In the genomic region with DNA sequence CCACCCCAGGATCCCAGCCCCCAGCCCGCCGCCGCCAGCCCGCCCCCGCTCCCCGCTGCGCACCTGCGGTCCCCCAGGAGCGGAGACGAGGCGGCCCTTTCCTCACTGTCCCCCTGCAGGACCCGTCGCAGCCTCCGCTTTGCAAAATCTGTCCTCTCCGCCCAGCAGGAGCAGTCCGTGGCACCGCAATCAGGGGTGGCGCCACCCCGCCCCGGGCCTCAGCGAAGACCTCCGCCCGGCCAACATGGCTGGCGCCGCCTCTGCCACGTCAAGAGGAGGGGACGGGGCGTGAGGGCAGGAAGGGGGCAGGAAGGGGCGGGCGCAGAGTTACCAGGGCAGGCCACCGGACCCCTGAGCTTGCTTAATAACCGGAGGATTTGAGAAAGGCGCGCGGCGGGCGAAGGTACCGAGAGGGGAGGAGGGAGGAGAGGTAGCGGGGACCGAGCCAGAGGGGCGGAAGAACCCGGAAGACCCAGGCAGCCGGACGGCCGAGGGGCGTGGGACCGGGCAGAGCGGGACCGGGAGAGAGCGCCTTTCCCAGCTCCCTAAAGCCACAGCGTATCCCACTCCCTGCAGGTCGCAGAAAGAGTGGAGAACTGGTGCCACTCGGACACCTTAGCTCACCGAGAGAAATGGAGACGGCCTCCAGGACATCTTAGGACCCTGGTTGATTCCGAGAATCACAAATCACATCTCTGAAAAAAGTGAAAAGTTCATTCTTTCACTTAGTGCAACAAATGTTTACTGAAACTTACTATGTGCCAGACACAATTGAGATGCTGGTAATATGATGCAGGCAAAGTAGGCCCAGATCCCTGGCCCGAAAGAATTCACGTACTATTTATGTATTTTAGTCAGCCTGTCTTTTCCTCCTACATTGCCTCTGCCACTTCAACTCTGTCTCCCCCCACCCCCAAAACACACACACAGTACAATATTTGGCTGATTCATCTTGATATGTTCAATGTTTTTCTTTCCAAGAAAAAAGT, we compare ENCODE assay signal across 8 cellular contexts. TPM values are rescaled to one million over a fixed set of nuclear protein-coding genes. Genes with fewer than 3 reads are reported as not detected.
DNase-seq lines count a peak whose midpoint lies in the region; ATAC-seq and TF ChIP-seq lines count a peak whose summit lies in the region.

A gene (minus strand): TSS at position 267 of the 989 bp plus-strand sequence. CDS start 7,117 bp downstream, outside the sequence.

- H3F3A ChIP-seq in PC-9 (ENCODE audit: insufficient read depth, low read depth): peaks cover 13% of the 10 kb centered on the region

- H3K79me2 ChIP-seq in PC-9 (ENCODE audit: low read depth): peaks cover 39% of the 10 kb centered on the region

- H3K9me3 Mint-ChIP-seq in activated T-cell treated with anti-CD3 and anti-CD28 coated beads, Interleukin-2, amount 50 U/mL, for 4 hours: no peaks in the 10 kb centered on the region

- intact Hi-C loops in PC-9 (cut with micrococcal nuclease; ENCODE audit: unreplicated experiment) (loop anchor here (2.0 to 10.0 kb wide), 2 partner anchors 72 to 330 kb away; a partner anchor contains a TSS), esophagus muscularis mucosa (cut with DNase I) (loop anchor here (5.0 to 10.0 kb wide), 2 partner anchors 69 to 162 kb away; a partner anchor contains a TSS)

- no peaks in the 10 kb centered on the region for H3K9me2 ChIP-seq in PC-9 (ENCODE audit: insufficient read depth)

- H3K4me3 ChIP-seq in PC-9 (peak within 1 kb of the TSS; percentile 69), esophagus muscularis mucosa (peak within 1 kb of the TSS; percentile 84 to 99 (median 90))

- CTCF ChIA-PET in PC-9 (lab: Charles Lee): interaction anchor here (0.5 to 1.3 kb wide), 3 partner anchors 9 to 323 kb away, joined by 3 to 14 read pairs (median 10); no protein-coding TSS in a partner anchor

- TF ChIP-seq EP300 in esophagus muscularis mucosa (IDR thresholded peaks at IDR 0.05): no peak

- peak; percentile 83 for TF ChIP-seq POLR2A in esophagus muscularis mucosa (IDR thresholded peaks at IDR 0.05; ENCODE audit: low read depth)

- H3K4me2 ChIP-seq in PC-9: peak within 1 kb of the TSS; percentile 89

- H3K9me3 ChIP-seq in PC-9 (ENCODE audit: insufficient read depth, low read depth) (no peaks in the 10 kb centered on the region), esophagus muscularis mucosa (no peaks in the 10 kb centered on the region)

- H4K20me1 ChIP-seq in PC-9 (ENCODE audit: insufficient read depth): no peaks in the 10 kb centered on the region

- H3K36me3 Mint-ChIP-seq in activated T-cell treated with anti-CD3 and anti-CD28 coated beads, Interleukin-2, amount 50 U/mL, for 4 hours (ENCODE audit: insufficient read depth): peaks cover 5% of the 10 kb centered on the region

- peak within 1 kb of the TSS; percentile 95 for H3K4me3 Mint-ChIP-seq in activated T-cell treated with anti-CD3 and anti-CD28 coated beads, Interleukin-2, amount 50 U/mL, for 4 hours

- no peaks in the 10 kb centered on the region for H3K27me3 ChIP-seq in PC-9 (ENCODE audit: insufficient read depth, low read depth)
- no peaks in the 10 kb centered on the region for H3K27me3 ChIP-seq in esophagus muscularis mucosa

- TSS peak; percentile 83 for BruUV-seq in PC-9 (replicated peaks; lab: Mats Ljungman, UMichigan)

- H3K27ac ChIP-seq in PC-9: peak within 1 kb of the TSS; percentile 70
- peak within 1 kb of the TSS; percentile 98 to 100 (median 99) for H3K27ac ChIP-seq in esophagus muscularis mucosa (replicated peaks in 1 of 4)

- peaks cover 38% of the 10 kb centered on the region for H3K4me1 Mint-ChIP-seq in activated T-cell treated with anti-CD3 and anti-CD28 coated beads, Interleukin-2, amount 50 U/mL, for 4 hours (ENCODE audit: low read depth)

- DNase-seq in DMS53 treated with DMSO at 0.1 percent for 48 hours (lab: John Stamatoyannopoulos, UW; ENCODE audit: unreplicated experiment) (peak; percentile 43), KBM-7 (peak; percentile 85), PC-9 (peak; percentile 75 to 86), esophagus muscularis mucosa (ENCODE audit: extremely low spot score) (peak; percentile 98), myocyte (ENCODE audit: low read depth) (peak; percentile 86)
- DNase-seq in activated T-cell treated with anti-CD3 and anti-CD28 coated beads, Interleukin-2, amount 50 U/mL, for 4 hours: peak; percentile 72
- DNase-seq in stimulated activated CD8-positive, alpha-beta memory T cell treated with anti-CD3 and anti-CD28 coated beads, Interleukin-7, amount 100 ng/mL, for 48 hours (ENCODE audit: extremely low read depth in 1 of 2, low read depth in 1 of 2): peak; percentile 74 to 83

- peak; percentile 94 for ATAC-seq in GM21723 (IDR thresholded peaks at IDR 0.05; ENCODE audit: unreplicated experiment)
- peak; percentile 96 to 98 for ATAC-seq in activated T-cell treated with anti-CD3 and anti-CD28 coated beads, Interleukin-2, amount 50 U/mL, for 4 hours

- peak within 1 kb of the TSS; percentile 86 for H2AFZ ChIP-seq in PC-9

- in situ Hi-C loops in KBM-7 (cut with MboI; ENCODE audit: low pct_unique_long_range_greater_than_20kb, low sequenced_read_pairs): no loop called here

- H3K36me3 ChIP-seq in PC-9 (ENCODE audit: low read depth) (no peaks in the 10 kb centered on the region), esophagus muscularis mucosa (no peaks in the 10 kb centered on the region)

- POLR2A ChIA-PET in PC-9 (lab: Charles Lee; ENCODE audit: unreplicated experiment): interaction anchor here (0.6 to 0.8 kb wide), 4 partner anchors 40 to 1480 kb away, joined by 3 to 9 read pairs (median 4); a partner anchor contains a TSS

- TF ChIP-seq CTCF in PC-9 (conservative IDR thresholded peaks at IDR 0.05) (no peak), esophagus muscularis mucosa (IDR thresholded peaks at IDR 0.05) (peak in 1 of 3 experiments; percentile 4)

- no peaks in the 10 kb centered on the region for H3K27me3 Mint-ChIP-seq in activated T-cell treated with anti-CD3 and anti-CD28 coated beads, Interleukin-2, amount 50 U/mL, for 4 hours (ENCODE audit: low read depth)

- H3K4me1 ChIP-seq in PC-9 (replicated peaks; ENCODE audit: insufficient read depth) (peaks cover 12% of the 10 kb centered on the region), esophagus muscularis mucosa (peaks cover 16 to 61% (median 51%) of the 10 kb centered on the region in 4 donors)

- under 1% methylated on average over 35 of the region's 58 CpGs for WGBS in esophagus muscularis mucosa

RNA-seq across cellular contexts. Expression of the gene that starts here (rescaled TPM):
- total RNA-seq in PC-9 (2021): 32.0 and 42.0 TPM in 2 replicates
- total RNA-seq in activated T-cell treated with anti-CD3 and anti-CD28 coated beads, Interleukin-2, amount 50 U/mL, for 4 hours: 10 to 100 TPM; 33.8 to 46.5 (median 33.8) TPM
- total RNA-seq in esophagus muscularis mucosa: 100 to 1,000 TPM; 181 to 222 (median 203) TPM
- 140 and 184 TPM in 2 replicates for total RNA-seq in myocyte
- polyA plus RNA-seq in myocyte (2012): 95.5 TPM

Comparison
In these comparisons a context has a peak if more than half of its experiments do, and no peak if none do; other contexts are left out.
1. Peak in every context shown above with its lines: DNase-seq, ATAC-seq, H3K4me3 ChIP-seq and H3K27ac ChIP-seq.
2. DNase-seq: peak in every context shown above with its lines; median percentile 98 in esophagus muscularis mucosa; 86 in myocyte; 85 in KBM-7; 80 in PC-9; 78 in stimulated activated CD8-positive, alpha-beta memory T cell treated with anti-CD3 and anti-CD28 coated beads, Interleukin-7, amount 100 ng/mL, for 48 hours; 72 in activated T-cell treated with anti-CD3 and anti-CD28 coated beads, Interleukin-2, amount 50 U/mL, for 4 hours; 43 in DMS53 treated with DMSO at 0.1 percent for 48 hours.